In the genomic region with DNA sequence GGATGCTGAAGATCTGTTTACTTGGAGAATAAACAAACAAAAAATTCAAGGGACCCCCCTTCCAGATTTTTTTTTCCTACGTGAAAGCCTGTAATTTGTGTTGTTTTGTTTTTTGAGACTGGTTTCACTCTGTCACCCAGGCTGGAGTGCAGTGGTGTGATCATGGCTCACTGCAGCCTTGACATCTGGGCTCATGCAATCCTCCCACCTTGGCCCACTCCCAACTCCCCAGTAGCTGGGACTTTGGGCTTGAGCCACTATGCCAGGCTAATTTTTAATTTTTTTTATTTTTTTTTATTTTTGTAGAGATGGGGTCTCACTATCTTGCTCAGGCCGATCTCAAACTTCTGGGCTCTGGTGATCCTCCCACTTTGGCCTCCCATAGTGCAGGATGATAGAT, we compare ENCODE assay signal across 21 cellular contexts. TPM values are rescaled to one million over a fixed set of nuclear protein-coding genes. Genes with fewer than 3 reads are reported as not detected.
A peak's percentile ranks its signal among the peaks of the same experiment; 100 is the strongest.
DNase-seq lines count a peak whose midpoint lies in the region; ATAC-seq and TF ChIP-seq lines count a peak whose summit lies in the region.
"Had no signal": no experiment of that assay in that cellular context is flagged by ENCODE, and none has a peak within 500 bp of the region (broad histone marks: within the 10 kb centered on the region; RNA-seq: fewer than 3 reads in every experiment).

No MANE protein-coding gene starts in this region.

- no peak for TF ChIP-seq POLR2A in breast epithelium (IDR thresholded peaks at IDR 0.05)
- TF ChIP-seq POLR2A in upper lobe of left lung (IDR thresholded peaks at IDR 0.05) = no peak

- DNase-seq in heart right ventricle (no peak), right cardiac atrium (no peak), breast epithelium (ENCODE audit: low spot score in 2 of 2) (no peak), lung microvascular endothelial cell (ENCODE audit: low read depth in 2 of 2) (peak; percentile 11 to 42), upper lobe of left lung (no peak), NCI-H1436 (lab: John Stamatoyannopoulos, UW) (no peak), Kasumi-1 (lab: John Stamatoyannopoulos, UW) (no peak), HUDEP-2 (lab: John Stamatoyannopoulos, UW; ENCODE audit: unreplicated experiment in 76 of 76) (no peak)
- DNase-seq: CD8-positive, alpha-beta memory T cell; DND-41; GDM1; KBM-7; NCI-H1092; NCI-H2107; NCI-H2227 treated with DMSO at 0.1 percent for 48 hours; NCI-H524 treated with DMSO at 0.1 percent for 48 hours; SHP77 had no signal

- H3K27me3 ChIP-seq in heart right ventricle = peaks cover 0 to 21% (median 0%) of the 10 kb centered on the region in 7 donors
- no peaks in the 10 kb centered on the region for H3K27me3 ChIP-seq in right cardiac atrium (ENCODE audit: control insufficient read depth, insufficient read depth)
- no peaks in the 10 kb centered on the region for H3K27me3 ChIP-seq in breast epithelium
- no peaks in the 10 kb centered on the region for H3K27me3 ChIP-seq in upper lobe of left lung
- H3K27me3 ChIP-seq: BLaER1 had no signal

- H3K4me3 ChIP-seq in heart right ventricle (peak overlapping the region in 6 of 10 donors; percentile 2 to 53 (median 24)), right cardiac atrium (ENCODE audit: low read length) (no peak overlapping the region), breast epithelium (peak overlapping the region; percentile 11 to 29 (median 15)), upper lobe of left lung (peak overlapping the region in 3 of 4 donors; percentile 22 to 47 (median 37))
- H3K4me3 ChIP-seq: BLaER1, GM12878 had no signal

- H3K9me3 ChIP-seq in heart right ventricle = no peaks in the 10 kb centered on the region
- no peaks in the 10 kb centered on the region for H3K9me3 ChIP-seq in right cardiac atrium (ENCODE audit: control insufficient read depth, low read length)
- H3K9me3 ChIP-seq in breast epithelium = no peaks in the 10 kb centered on the region
- H3K9me3 ChIP-seq in upper lobe of left lung = no peaks in the 10 kb centered on the region
- H3K9me3 ChIP-seq: BLaER1 had no signal

- WGBS in heart right ventricle, 2 donors = 74 to 83% methylated on average over 2 of the region's 2 CpGs
- 72% methylated on average over 2 of the region's 2 CpGs for WGBS in right cardiac atrium
- 63 to 76% methylated on average over 2 of the region's 2 CpGs for WGBS in upper lobe of left lung, 2 donors

- H3K36me3 ChIP-seq in heart right ventricle (no peaks in the 10 kb centered on the region), breast epithelium (no peaks in the 10 kb centered on the region), upper lobe of left lung (no peaks in the 10 kb centered on the region)
- H3K36me3 ChIP-seq: BLaER1 had no signal

- H3K4me1 ChIP-seq in heart right ventricle = peaks cover 0 to 11% (median 0%) of the 10 kb centered on the region in 9 donors
- H3K4me1 ChIP-seq in right cardiac atrium (ENCODE audit: control insufficient read depth, insufficient read depth, low read length) = no peaks in the 10 kb centered on the region
- H3K4me1 ChIP-seq in breast epithelium = no peaks in the 10 kb centered on the region
- no peaks in the 10 kb centered on the region for H3K4me1 ChIP-seq in upper lobe of left lung

- ATAC-seq in heart right ventricle (no peak), right cardiac atrium (no peak), upper lobe of left lung (ENCODE audit: low FRiP score in 2 of 2) (no peak)
- ATAC-seq: GM12878, Panc1 had no signal

- intact Hi-C loops in heart right ventricle (cut with DNase I) = no loop called here
- intact Hi-C loops in right cardiac atrium (cut with DNase I) = no loop called here
- intact Hi-C loops in breast epithelium (cut with DNase I; ENCODE audit: low total_unique reads) = no loop called here

- no peak for TF ChIP-seq EP300 in upper lobe of left lung (IDR thresholded peaks at IDR 0.05)

- TF ChIP-seq CTCF in heart right ventricle (IDR thresholded peaks at IDR 0.05) (no peak), breast epithelium (IDR thresholded peaks at IDR 0.05) (no peak), upper lobe of left lung (IDR thresholded peaks at IDR 0.05) (no peak)

- H3K27ac ChIP-seq in heart right ventricle (peak overlapping the region in 1 of 10 donors; percentile 78), right cardiac atrium (ENCODE audit: low read length) (no peak overlapping the region), breast epithelium (no peak overlapping the region), upper lobe of left lung (no peak overlapping the region)
- H3K27ac ChIP-seq: BLaER1, HL-60 had no signal

RNA-seq across cellular contexts. Expression of gene MRC1, which starts 2.3 kb away (rescaled TPM):
- total RNA-seq in heart right ventricle (10 to 100 TPM in 5 of 10 donors, 1 to 10 TPM in 5; 4.3 to 84.0 (median 9.1) TPM), right cardiac atrium (10 to 100 TPM; 24.4 to 51.8 (median 41.4) TPM), breast epithelium (100 to 1,000 TPM in 1 of 3 donors, 10 to 100 TPM in 2; 13.8 to 197 (median 29.3) TPM), lung microvascular endothelial cell (148 and 201 TPM in 2 replicates), upper lobe of left lung (100 to 1,000 TPM in 3 of 6 donors, 10 to 100 TPM in 3; 77.4 to 493 (median 121) TPM)
- polyA plus RNA-seq in heart right ventricle (1 to 10 TPM; 4.1 to 5.9 TPM), right cardiac atrium (4.4 TPM)
- polyA plus RNA-seq: CD8-positive, alpha-beta memory T cell had no signal

RNA-seq across cellular contexts. Expression of gene TMEM236, which starts 59.5 kb away (rescaled TPM):
- total RNA-seq in heart right ventricle = 1 to 10 TPM in 2 of 10 donors, under 1 TPM in 7, not detected in 1; 0.08 to 2.5 (median 0.34) TPM
- under 1 TPM; 0.13 to 0.37 TPM for polyA plus RNA-seq in heart right ventricle
- total RNA-seq in right cardiac atrium = 1 to 10 TPM in 1 of 4 donors, under 1 TPM in 3; 0.59 to 1.0 (median 0.73) TPM
- polyA plus RNA-seq in right cardiac atrium = 0.27 TPM
- total RNA-seq in breast epithelium = 1 to 10 TPM in 1 of 3 donors, under 1 TPM in 2; 0.59 to 2.9 (median 0.66) TPM
- 0.65 and 0.79 TPM in 2 replicates for total RNA-seq in lung microvascular endothelial cell
- total RNA-seq in upper lobe of left lung = 1 to 10 TPM in 5 of 6 donors, under 1 TPM in 1; 0.55 to 4.6 (median 1.6) TPM
- total RNA-seq: GM12878 had no signal
- polyA plus RNA-seq: CD8-positive, alpha-beta memory T cell had no signal

Comparison
In these comparisons a context has a peak if more than half of its experiments do, and no peak if none do; other contexts are left out.
1. DNase-seq: peak in lung microvascular endothelial cell (2 of 2); none in heart right ventricle (0 of 2), right cardiac atrium (0 of 3), breast epithelium (0 of 2), upper lobe of left lung (0 of 2), NCI-H1436 (single experiment), Kasumi-1 (0 of 2) and HUDEP-2 (0 of 76).